Comparison of ENCODE assay signal across 1 cellular context in the genomic region with DNA sequence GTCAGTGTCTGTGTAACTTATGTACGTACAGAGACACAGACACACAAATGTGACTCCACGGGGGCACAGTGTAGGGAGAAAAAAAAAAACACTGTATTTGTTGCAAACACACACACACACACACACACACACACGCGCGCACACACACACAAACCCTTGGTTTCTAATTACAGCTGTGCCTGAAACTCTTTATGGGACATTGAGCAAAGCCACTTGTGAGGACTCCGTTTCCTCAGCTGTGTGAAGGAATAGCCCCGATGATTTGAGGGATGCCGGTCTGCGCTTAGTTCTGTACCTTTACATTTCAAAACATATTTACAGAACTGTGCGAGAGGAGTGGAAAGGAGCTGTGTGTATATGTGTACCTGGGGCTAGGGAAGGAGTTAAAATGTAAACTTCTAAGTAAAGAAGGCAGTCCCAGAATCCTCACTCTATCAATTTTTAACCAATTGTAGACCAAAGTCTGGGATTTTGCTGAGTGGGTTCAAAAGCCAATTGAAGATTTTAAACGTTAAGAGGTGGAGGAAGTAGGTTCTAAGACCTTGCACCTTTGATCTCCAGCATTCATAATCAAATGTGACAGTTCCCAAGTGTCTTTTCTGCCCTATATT.
TF ChIP-seq lines count a peak whose summit lies in the region.

No MANE protein-coding gene starts in this region.

TF ChIP-seq in HepG2, 621 proteins besides CTCF, POLR2A, EP300 and RAD21 (continued from another document and continues in another):
- TF ChIP-seq, protein P1, sequence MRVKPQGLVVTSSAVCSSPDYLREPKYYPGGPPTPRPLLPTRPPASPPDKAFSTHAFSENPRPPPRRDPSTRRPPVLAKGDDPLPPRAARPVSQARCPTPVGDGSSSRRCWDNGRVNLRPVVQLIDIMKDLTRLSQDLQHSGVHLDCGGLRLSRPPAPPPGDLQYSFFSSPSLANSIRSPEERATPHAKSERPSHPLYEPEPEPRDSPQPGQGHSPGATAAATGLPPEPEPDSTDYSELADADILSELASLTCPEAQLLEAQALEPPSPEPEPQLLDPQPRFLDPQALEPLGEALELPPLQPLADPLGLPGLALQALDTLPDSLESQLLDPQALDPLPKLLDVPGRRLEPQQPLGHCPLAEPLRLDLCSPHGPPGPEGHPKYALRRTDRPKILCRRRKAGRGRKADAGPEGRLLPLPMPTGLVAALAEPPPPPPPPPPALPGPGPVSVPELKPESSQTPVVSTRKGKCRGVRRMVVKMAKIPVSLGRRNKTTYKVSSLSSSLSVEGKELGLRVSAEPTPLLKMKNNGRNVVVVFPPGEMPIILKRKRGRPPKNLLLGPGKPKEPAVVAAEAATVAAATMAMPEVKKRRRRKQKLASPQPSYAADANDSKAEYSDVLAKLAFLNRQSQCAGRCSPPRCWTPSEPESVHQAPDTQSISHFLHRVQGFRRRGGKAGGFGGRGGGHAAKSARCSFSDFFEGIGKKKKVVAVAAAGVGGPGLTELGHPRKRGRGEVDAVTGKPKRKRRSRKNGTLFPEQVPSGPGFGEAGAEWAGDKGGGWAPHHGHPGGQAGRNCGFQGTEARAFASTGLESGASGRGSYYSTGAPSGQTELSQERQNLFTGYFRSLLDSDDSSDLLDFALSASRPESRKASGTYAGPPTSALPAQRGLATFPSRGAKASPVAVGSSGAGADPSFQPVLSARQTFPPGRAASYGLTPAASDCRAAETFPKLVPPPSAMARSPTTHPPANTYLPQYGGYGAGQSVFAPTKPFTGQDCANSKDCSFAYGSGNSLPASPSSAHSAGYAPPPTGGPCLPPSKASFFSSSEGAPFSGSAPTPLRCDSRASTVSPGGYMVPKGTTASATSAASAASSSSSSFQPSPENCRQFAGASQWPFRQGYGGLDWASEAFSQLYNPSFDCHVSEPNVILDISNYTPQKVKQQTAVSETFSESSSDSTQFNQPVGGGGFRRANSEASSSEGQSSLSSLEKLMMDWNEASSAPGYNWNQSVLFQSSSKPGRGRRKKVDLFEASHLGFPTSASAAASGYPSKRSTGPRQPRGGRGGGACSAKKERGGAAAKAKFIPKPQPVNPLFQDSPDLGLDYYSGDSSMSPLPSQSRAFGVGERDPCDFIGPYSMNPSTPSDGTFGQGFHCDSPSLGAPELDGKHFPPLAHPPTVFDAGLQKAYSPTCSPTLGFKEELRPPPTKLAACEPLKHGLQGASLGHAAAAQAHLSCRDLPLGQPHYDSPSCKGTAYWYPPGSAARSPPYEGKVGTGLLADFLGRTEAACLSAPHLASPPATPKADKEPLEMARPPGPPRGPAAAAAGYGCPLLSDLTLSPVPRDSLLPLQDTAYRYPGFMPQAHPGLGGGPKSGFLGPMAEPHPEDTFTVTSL (CRISPR knock-in tag; IDR thresholded peaks at IDR 0.05; ENCODE audit: borderline replicate concordance) = peak; percentile 84
- no peak for TF ChIP-seq CHD2 (IDR thresholded peaks at IDR 0.05; ENCODE audit: low read depth, low read length)
- TF ChIP-seq MAF1 (CRISPR knock-in tag; IDR thresholded peaks at IDR 0.05; ENCODE audit: borderline replicate concordance) = peak; percentile 54; the same call in 1 of the 2 replicates
- TF ChIP-seq, protein P2, sequence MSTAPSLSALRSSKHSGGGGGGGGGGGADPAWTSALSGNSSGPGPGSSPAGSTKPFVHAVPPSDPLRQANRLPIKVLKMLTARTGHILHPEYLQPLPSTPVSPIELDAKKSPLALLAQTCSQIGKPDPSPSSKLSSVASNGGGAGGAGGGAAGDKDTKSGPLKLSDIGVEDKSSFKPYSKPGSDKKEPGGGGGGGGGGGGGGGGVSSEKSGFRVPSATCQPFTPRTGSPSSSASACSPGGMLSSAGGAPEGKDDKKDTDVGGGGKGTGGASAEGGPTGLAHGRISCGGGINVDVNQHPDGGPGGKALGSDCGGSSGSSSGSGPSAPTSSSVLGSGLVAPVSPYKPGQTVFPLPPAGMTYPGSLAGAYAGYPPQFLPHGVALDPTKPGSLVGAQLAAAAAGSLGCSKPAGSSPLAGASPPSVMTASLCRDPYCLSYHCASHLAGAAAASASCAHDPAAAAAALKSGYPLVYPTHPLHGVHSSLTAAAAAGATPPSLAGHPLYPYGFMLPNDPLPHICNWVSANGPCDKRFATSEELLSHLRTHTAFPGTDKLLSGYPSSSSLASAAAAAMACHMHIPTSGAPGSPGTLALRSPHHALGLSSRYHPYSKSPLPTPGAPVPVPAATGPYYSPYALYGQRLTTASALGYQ (CRISPR knock-in tag; IDR thresholded peaks at IDR 0.05) = peak; percentile 71; the same call in 1 of the 2 replicates
- no peak for TF ChIP-seq GZF1 (CRISPR knock-in tag; IDR thresholded peaks at IDR 0.05)
- no peak for TF ChIP-seq ZSCAN12 (CRISPR knock-in tag; IDR thresholded peaks at IDR 0.05)
- no peak for TF ChIP-seq ZNF441 (CRISPR knock-in tag; IDR thresholded peaks at IDR 0.05; ENCODE audit: borderline replicate concordance)
- TF ChIP-seq ZNF10 (CRISPR knock-in tag; IDR thresholded peaks at IDR 0.05; ENCODE audit: borderline replicate concordance, low read depth) = no peak
- 0 out of 2 replicates have a peak, but pooled peaks have one; percentile 30 for TF ChIP-seq ZFY (CRISPR knock-in tag; IDR thresholded peaks at IDR 0.05)
- no peak for TF ChIP-seq ATRX (CRISPR knock-in tag; IDR thresholded peaks at IDR 0.05; ENCODE audit: borderline replicate concordance)
- 0 out of 2 replicates have a peak, but pooled peaks have one; percentile 15 for TF ChIP-seq TMF1 (CRISPR knock-in tag; IDR thresholded peaks at IDR 0.05; ENCODE audit: low read depth)
- TF ChIP-seq ZNF530 (CRISPR knock-in tag; IDR thresholded peaks at IDR 0.05; ENCODE audit: low read depth) = no peak
- TF ChIP-seq, protein P3, sequence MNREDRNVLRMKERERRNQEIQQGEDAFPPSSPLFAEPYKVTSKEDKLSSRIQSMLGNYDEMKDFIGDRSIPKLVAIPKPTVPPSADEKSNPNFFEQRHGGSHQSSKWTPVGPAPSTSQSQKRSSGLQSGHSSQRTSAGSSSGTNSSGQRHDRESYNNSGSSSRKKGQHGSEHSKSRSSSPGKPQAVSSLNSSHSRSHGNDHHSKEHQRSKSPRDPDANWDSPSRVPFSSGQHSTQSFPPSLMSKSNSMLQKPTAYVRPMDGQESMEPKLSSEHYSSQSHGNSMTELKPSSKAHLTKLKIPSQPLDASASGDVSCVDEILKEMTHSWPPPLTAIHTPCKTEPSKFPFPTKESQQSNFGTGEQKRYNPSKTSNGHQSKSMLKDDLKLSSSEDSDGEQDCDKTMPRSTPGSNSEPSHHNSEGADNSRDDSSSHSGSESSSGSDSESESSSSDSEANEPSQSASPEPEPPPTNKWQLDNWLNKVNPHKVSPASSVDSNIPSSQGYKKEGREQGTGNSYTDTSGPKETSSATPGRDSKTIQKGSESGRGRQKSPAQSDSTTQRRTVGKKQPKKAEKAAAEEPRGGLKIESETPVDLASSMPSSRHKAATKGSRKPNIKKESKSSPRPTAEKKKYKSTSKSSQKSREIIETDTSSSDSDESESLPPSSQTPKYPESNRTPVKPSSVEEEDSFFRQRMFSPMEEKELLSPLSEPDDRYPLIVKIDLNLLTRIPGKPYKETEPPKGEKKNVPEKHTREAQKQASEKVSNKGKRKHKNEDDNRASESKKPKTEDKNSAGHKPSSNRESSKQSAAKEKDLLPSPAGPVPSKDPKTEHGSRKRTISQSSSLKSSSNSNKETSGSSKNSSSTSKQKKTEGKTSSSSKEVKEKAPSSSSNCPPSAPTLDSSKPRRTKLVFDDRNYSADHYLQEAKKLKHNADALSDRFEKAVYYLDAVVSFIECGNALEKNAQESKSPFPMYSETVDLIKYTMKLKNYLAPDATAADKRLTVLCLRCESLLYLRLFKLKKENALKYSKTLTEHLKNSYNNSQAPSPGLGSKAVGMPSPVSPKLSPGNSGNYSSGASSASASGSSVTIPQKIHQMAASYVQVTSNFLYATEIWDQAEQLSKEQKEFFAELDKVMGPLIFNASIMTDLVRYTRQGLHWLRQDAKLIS (CRISPR knock-in tag; IDR thresholded peaks at IDR 0.05) = no peak
- no peak for TF ChIP-seq ZFP36L2 (CRISPR knock-in tag; IDR thresholded peaks at IDR 0.05)
- TF ChIP-seq, protein P4, sequence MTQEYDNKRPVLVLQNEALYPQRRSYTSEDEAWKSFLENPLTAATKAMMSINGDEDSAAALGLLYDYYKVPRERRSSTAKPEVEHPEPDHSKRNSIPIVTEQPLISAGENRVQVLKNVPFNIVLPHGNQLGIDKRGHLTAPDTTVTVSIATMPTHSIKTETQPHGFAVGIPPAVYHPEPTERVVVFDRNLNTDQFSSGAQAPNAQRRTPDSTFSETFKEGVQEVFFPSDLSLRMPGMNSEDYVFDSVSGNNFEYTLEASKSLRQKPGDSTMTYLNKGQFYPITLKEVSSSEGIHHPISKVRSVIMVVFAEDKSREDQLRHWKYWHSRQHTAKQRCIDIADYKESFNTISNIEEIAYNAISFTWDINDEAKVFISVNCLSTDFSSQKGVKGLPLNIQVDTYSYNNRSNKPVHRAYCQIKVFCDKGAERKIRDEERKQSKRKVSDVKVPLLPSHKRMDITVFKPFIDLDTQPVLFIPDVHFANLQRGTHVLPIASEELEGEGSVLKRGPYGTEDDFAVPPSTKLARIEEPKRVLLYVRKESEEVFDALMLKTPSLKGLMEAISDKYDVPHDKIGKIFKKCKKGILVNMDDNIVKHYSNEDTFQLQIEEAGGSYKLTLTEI (CRISPR knock-in tag; conservative IDR thresholded peaks at IDR 0.05) = no peak
- TF ChIP-seq ZNF558 (CRISPR knock-in tag; IDR thresholded peaks at IDR 0.05; ENCODE audit: borderline replicate concordance) = no peak
- no peak for TF ChIP-seq ZNF333 (CRISPR knock-in tag; IDR thresholded peaks at IDR 0.05; ENCODE audit: borderline replicate concordance)
- TF ChIP-seq, protein P5, sequence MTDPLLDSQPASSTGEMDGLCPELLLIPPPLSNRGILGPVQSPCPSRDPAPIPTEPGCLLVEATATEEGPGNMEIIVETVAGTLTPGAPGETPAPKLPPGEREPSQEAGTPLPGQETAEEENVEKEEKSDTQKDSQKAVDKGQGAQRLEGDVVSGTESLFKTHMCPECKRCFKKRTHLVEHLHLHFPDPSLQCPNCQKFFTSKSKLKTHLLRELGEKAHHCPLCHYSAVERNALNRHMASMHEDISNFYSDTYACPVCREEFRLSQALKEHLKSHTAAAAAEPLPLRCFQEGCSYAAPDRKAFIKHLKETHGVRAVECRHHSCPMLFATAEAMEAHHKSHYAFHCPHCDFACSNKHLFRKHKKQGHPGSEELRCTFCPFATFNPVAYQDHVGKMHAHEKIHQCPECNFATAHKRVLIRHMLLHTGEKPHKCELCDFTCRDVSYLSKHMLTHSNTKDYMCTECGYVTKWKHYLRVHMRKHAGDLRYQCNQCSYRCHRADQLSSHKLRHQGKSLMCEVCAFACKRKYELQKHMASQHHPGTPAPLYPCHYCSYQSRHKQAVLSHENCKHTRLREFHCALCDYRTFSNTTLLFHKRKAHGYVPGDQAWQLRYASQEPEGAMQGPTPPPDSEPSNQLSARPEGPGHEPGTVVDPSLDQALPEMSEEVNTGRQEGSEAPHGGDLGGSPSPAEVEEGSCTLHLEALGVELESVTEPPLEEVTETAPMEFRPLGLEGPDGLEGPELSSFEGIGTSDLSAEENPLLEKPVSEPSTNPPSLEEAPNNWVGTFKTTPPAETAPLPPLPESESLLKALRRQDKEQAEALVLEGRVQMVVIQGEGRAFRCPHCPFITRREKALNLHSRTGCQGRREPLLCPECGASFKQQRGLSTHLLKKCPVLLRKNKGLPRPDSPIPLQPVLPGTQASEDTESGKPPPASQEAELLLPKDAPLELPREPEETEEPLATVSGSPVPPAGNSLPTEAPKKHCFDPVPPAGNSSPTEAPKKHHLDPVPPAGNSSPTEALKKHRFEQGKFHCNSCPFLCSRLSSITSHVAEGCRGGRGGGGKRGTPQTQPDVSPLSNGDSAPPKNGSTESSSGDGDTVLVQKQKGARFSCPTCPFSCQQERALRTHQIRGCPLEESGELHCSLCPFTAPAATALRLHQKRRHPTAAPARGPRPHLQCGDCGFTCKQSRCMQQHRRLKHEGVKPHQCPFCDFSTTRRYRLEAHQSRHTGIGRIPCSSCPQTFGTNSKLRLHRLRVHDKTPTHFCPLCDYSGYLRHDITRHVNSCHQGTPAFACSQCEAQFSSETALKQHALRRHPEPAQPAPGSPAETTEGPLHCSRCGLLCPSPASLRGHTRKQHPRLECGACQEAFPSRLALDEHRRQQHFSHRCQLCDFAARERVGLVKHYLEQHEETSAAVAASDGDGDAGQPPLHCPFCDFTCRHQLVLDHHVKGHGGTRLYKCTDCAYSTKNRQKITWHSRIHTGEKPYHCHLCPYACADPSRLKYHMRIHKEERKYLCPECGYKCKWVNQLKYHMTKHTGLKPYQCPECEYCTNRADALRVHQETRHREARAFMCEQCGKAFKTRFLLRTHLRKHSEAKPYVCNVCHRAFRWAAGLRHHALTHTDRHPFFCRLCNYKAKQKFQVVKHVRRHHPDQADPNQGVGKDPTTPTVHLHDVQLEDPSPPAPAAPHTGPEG (CRISPR knock-in tag; IDR thresholded peaks at IDR 0.05) = no peak
- TF ChIP-seq ZNF20 (CRISPR knock-in tag; IDR thresholded peaks at IDR 0.05) = no peak
- no peak for TF ChIP-seq ARNT (IDR thresholded peaks at IDR 0.05)
- peak; percentile 79 for TF ChIP-seq BCL6 (CRISPR knock-in tag; IDR thresholded peaks at IDR 0.05)
- no peak for TF ChIP-seq ZNF724P (CRISPR knock-in tag; IDR thresholded peaks at IDR 0.05; ENCODE audit: borderline replicate concordance)
- TF ChIP-seq FOXA1 (IDR thresholded peaks at IDR 0.05) = no peak
- peak; percentile 64 for TF ChIP-seq FOXA1 (CRISPR knock-in tag; IDR thresholded peaks at IDR 0.05)
- no peak; the same call in 1 of the 2 replicates for TF ChIP-seq DPF2 (CRISPR knock-in tag; IDR thresholded peaks at IDR 0.05; ENCODE audit: borderline replicate concordance, low read depth)
- TF ChIP-seq ZFP1 (CRISPR knock-in tag; IDR thresholded peaks at IDR 0.05) = peak; percentile 15; the same call in 1 of the 2 replicates
- TF ChIP-seq ZBTB7B (CRISPR knock-in tag; IDR thresholded peaks at IDR 0.05) = no peak
- no peak for TF ChIP-seq HNRNPLL (IDR thresholded peaks at IDR 0.05; ENCODE audit: low read depth, low read length, poor library complexity, severe bottlenecking)
- no peak for TF ChIP-seq NFE2L2 (IDR thresholded peaks at IDR 0.05; ENCODE audit: low read length)
- TF ChIP-seq ZNF737 (CRISPR knock-in tag; IDR thresholded peaks at IDR 0.05; ENCODE audit: borderline replicate concordance) = no peak
- no peak for TF ChIP-seq MIER2 (CRISPR knock-in tag; IDR thresholded peaks at IDR 0.05)
- 0 out of 2 replicates have a peak, but pooled peaks have one; percentile 46 for TF ChIP-seq ZNF337 (CRISPR knock-in tag; IDR thresholded peaks at IDR 0.05; ENCODE audit: borderline replicate concordance, low read depth)
- TF ChIP-seq, protein P6, sequence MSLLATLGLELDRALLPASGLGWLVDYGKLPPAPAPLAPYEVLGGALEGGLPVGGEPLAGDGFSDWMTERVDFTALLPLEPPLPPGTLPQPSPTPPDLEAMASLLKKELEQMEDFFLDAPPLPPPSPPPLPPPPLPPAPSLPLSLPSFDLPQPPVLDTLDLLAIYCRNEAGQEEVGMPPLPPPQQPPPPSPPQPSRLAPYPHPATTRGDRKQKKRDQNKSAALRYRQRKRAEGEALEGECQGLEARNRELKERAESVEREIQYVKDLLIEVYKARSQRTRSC (CRISPR knock-in tag; IDR thresholded peaks at IDR 0.05; ENCODE audit: low read depth) = no peak
- TF ChIP-seq, protein P7, sequence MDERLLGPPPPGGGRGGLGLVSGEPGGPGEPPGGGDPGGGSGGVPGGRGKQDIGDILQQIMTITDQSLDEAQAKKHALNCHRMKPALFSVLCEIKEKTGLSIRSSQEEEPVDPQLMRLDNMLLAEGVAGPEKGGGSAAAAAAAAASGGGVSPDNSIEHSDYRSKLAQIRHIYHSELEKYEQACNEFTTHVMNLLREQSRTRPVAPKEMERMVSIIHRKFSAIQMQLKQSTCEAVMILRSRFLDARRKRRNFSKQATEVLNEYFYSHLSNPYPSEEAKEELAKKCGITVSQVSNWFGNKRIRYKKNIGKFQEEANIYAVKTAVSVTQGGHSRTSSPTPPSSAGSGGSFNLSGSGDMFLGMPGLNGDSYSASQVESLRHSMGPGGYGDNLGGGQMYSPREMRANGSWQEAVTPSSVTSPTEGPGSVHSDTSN (CRISPR knock-in tag; IDR thresholded peaks at IDR 0.05) = no peak
- TF ChIP-seq SP5 (CRISPR knock-in tag; IDR thresholded peaks at IDR 0.05; ENCODE audit: borderline replicate concordance, low read depth) = peak; percentile 52; the same call in 1 of the 2 replicates
- no peak for TF ChIP-seq ZNF556 (CRISPR knock-in tag; IDR thresholded peaks at IDR 0.05; ENCODE audit: borderline replicate concordance)
- no peak for TF ChIP-seq TBX3 (IDR thresholded peaks at IDR 0.05; ENCODE audit: borderline replicate concordance)
